In the genomic region with DNA sequence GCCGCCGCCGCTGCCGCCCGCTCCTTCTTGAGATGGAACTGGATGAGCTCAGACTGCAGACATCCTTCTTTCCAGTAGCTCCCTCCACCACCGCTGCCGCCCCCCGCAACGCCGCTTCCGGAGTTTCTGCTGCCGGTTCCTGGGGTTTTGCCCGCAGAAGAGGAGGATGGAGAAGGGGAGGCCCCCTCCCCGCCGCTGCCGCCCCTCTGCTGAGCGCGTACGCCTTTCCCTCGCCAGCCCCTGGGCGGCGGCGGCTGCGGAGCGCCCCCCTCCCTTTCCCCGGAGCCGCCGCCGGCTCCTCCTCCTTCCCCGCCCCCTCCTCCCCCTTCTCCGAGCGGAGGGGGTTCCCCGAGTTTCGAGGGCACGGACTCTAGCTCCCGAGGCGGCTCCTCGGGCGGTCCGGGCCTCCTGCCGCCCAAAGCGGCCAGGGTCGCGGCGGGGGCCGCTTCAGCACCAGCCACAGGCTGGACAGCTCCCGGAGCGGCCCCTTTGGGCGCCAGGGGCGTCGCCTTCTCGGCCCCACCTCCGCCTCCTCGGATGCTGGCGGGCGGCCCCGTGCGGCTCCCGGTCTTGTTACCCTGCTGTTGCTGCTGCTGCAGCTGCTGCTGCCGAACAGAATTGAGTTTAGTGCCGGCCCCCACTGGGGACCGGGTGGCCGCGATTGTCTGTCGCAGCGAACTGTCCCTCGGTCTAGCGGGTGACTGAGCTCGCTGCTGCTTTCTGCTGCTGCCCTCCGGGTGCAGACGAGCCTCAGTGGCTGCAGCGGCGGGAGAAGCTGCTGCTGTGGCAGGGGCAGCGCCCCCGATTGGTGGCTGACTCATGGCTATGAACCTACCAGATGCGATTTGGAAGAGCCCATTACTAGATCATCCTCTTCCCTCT, we compare ENCODE assay signal across 8 cellular contexts. TPM values are rescaled to one million over a fixed set of nuclear protein-coding genes. Genes with fewer than 3 reads are reported as not detected.
DNase-seq lines count a peak whose midpoint lies in the region; ATAC-seq, FAIRE-seq and TF ChIP-seq lines count a peak whose summit lies in the region.

No MANE protein-coding gene starts in this region.

- TF ChIP-seq CTCF in KMS-11 (conservative IDR thresholded peaks at IDR 0.05; ENCODE audit: low read depth, low read length), result no peak
- TF ChIP-seq CTCF in heart left ventricle (IDR thresholded peaks at IDR 0.05), result no peak

- H3K36me3 ChIP-seq in KMS-11 (ENCODE audit: insufficient read depth) (no peaks in the 10 kb centered on the region), heart left ventricle (peaks cover 0 to 5% (median 0%) of the 10 kb centered on the region in 9 donors)

- peak overlapping the region; percentile 68 for H3K27ac Mint-ChIP-seq in activated naive CD8-positive, alpha-beta T cell treated with anti-CD3 and anti-CD28 coated beads for 36 hours

- no peak overlapping the region for H3K4me3 ChIP-seq in KMS-11 (IDR thresholded peaks at IDR 0.05; ENCODE audit: insufficient read depth, low read depth, low read length)
- H3K4me3 ChIP-seq in heart left ventricle, result peak overlapping the region; percentile 44 to 70 (median 60)

- no peaks in the 10 kb centered on the region for H3K79me2 ChIP-seq in KMS-11 (ENCODE audit: insufficient read depth, low read depth)

- H3K9ac ChIP-seq in KMS-11, result no peak overlapping the region

- no peak overlapping the region for H3K27ac ChIP-seq in KMS-11
- peak overlapping the region in 2 of 12 donors; percentile 23 to 56 for H3K27ac ChIP-seq in heart left ventricle

- H3K27me3 Mint-ChIP-seq in activated naive CD8-positive, alpha-beta T cell treated with anti-CD3 and anti-CD28 coated beads for 36 hours, result peaks cover 56% of the 10 kb centered on the region

- H3K4me1 ChIP-seq in KMS-11 (ENCODE audit: low read depth, poor library complexity, severe bottlenecking) (peaks cover 5% of the 10 kb centered on the region), heart left ventricle (peaks cover 0 to 37% (median 15%) of the 10 kb centered on the region in 12 donors)

- TF ChIP-seq POLR2A in heart left ventricle (IDR thresholded peaks at IDR 0.05), result no peak

- intact Hi-C loops in heart left ventricle (cut with DNase I) (no loop called here), posterior vena cava (cut with DNase I) (no loop called here)

- H3K27me3 ChIP-seq in KMS-11 (ENCODE audit: insufficient read depth, low read depth) (no peaks in the 10 kb centered on the region), heart left ventricle (peaks cover 0 to 80% (median 60%) of the 10 kb centered on the region in 9 donors)

- peak overlapping the region; percentile 60 for H3K4me2 ChIP-seq in KMS-11

- H2AFZ ChIP-seq in KMS-11 (ENCODE audit: low read depth), result peak overlapping the region; percentile 76

- peak; percentile 78 for DNase-seq in Daoy (ENCODE audit: low read depth)
- peak; percentile 88 for DNase-seq in SK-N-DZ (ENCODE audit: low spot score)
- DNase-seq in activated naive CD8-positive, alpha-beta T cell treated with anti-CD3 and anti-CD28 coated beads for 36 hours, result peak; percentile 81
- DNase-seq in heart left ventricle, result peak; percentile 55 to 75 (median 64)
- peak; percentile 83 for DNase-seq in posterior vena cava (ENCODE audit: low spot score)
- peak; percentile 84 for DNase-seq in urothelium cell line (ENCODE audit: low spot score)

- H3K9me3 ChIP-seq in heart left ventricle, result no peaks in the 10 kb centered on the region

- no peaks in the 10 kb centered on the region for H4K20me1 ChIP-seq in KMS-11 (ENCODE audit: insufficient read depth)

- H3K4me3 Mint-ChIP-seq in activated naive CD8-positive, alpha-beta T cell treated with anti-CD3 and anti-CD28 coated beads for 36 hours, result peak overlapping the region; percentile 89

- peaks cover 2% of the 10 kb centered on the region for H3K36me3 Mint-ChIP-seq in activated naive CD8-positive, alpha-beta T cell treated with anti-CD3 and anti-CD28 coated beads for 36 hours

- H3K9me3 Mint-ChIP-seq in activated naive CD8-positive, alpha-beta T cell treated with anti-CD3 and anti-CD28 coated beads for 36 hours, result no peaks in the 10 kb centered on the region

- peak; percentile 23 for FAIRE-seq in urothelium cell line (lab: Jason Lieb, UNC)

- 0 to 4% (median 1%) methylated on average over 23 to 76 of the region's 76 CpGs for WGBS in heart left ventricle, 4 donors

- ATAC-seq in GM21825 (IDR thresholded peaks at IDR 0.05; ENCODE audit: unreplicated experiment) (peak; percentile 75), heart left ventricle (peak; percentile 64 to 94 (median 85))

- peaks cover 32% of the 10 kb centered on the region for H3K4me1 Mint-ChIP-seq in activated naive CD8-positive, alpha-beta T cell treated with anti-CD3 and anti-CD28 coated beads for 36 hours

RNA-seq across cellular contexts. Expression of a gene that starts 56.8 kb away (rescaled TPM):
- 1.9 and 5.9 TPM in 2 replicates for total RNA-seq in Daoy (2014; rRNA removed; shearing (Covaris generic))
- polyA plus RNA-seq in SK-N-DZ (2014; cell fraction: cytosol; rRNA removed), result 22.2 and 26.1 TPM in 2 replicates
- 35.1 and 38.7 TPM in 2 replicates for polyA plus RNA-seq in SK-N-DZ (2014; cell fraction: nucleus; rRNA removed)
- 1 to 10 TPM; 2.3 to 3.1 TPM for total RNA-seq in activated naive CD8-positive, alpha-beta T cell treated with anti-CD3 and anti-CD28 coated beads for 36 hours
- total RNA-seq in heart left ventricle (1 to 10 TPM in 6 of 9 donors, under 1 TPM in 3; 0.28 to 3.3 (median 1.2) TPM), posterior vena cava (1 to 10 TPM; 2.4 to 3.0 TPM)
- polyA plus RNA-seq in heart left ventricle, result under 1 TPM; 0.39 to 0.57 TPM
